8 cellular contexts compared by ENCODE assay signal in genomic region chr2:47905454-47906260, GRCh38. TPM values are rescaled to one million over a fixed set of nuclear protein-coding genes. Genes with fewer than 3 reads are reported as not detected.
A peak's percentile ranks its signal among the peaks of the same experiment; 100 is the strongest.
DNase-seq lines count a peak whose midpoint lies in the region; ATAC-seq and TF ChIP-seq lines count a peak whose summit lies in the region.

No MANE protein-coding gene starts in this region.

- peak overlapping the region; percentile 99 for H3K27ac Mint-ChIP-seq in Calu3 (ENCODE audit: unreplicated experiment)
- peak overlapping the region; percentile 97 for H3K27ac Mint-ChIP-seq in MCF 10A (ENCODE audit: low read depth, unreplicated experiment)

- BruUV-seq in Calu3 (replicated peaks; lab: Mats Ljungman, UMichigan) (no TSS peak), MCF 10A (replicated peaks; lab: Mats Ljungman, UMichigan) (no TSS peak)

- H3K9me3 Mint-ChIP-seq in Calu3 (ENCODE audit: low read depth, unreplicated experiment), result no peaks in the 10 kb centered on the region
- H3K9me3 Mint-ChIP-seq in MCF 10A (ENCODE audit: unreplicated experiment), result no peaks in the 10 kb centered on the region

- H3K4me2 ChIP-seq in MM.1S (ENCODE audit: low read depth, low read length), result no peak overlapping the region
- H3K4me2 ChIP-seq in smooth muscle cell, result peak overlapping the region; percentile 96

- H3K9ac ChIP-seq in MM.1S (ENCODE audit: low read length) (peak overlapping the region; percentile 89), smooth muscle cell (ENCODE audit: low read depth) (peak overlapping the region; percentile 98)

- CTCF ChIA-PET in Calu3 (lab: Charles Lee), result no interaction called here
- CTCF ChIA-PET in MCF 10A (lab: Yijun Ruan, JAX), result no interaction called here

- H3K4me1 ChIP-seq in MM.1S (ENCODE audit: low read length) (peaks cover 2% of the 10 kb centered on the region; the same call in 1 of the 2 replicates), smooth muscle cell (ENCODE audit: low read depth) (peaks cover 17% of the 10 kb centered on the region)

- peaks cover 7% of the 10 kb centered on the region; the same call in 1 of the 2 replicates for H4K20me1 ChIP-seq in MM.1S (ENCODE audit: insufficient read depth, low read length)
- H4K20me1 ChIP-seq in smooth muscle cell (ENCODE audit: low read depth), result peaks cover 44% of the 10 kb centered on the region

- POLR2A ChIA-PET in MCF 10A (lab: Yijun Ruan, JAX), result interaction anchor here (0.5 to 1.4 kb wide), 2 partner anchors 10 to 138 kb away, joined by 4 read pairs; no protein-coding TSS in a partner anchor

- H3K36me3 Mint-ChIP-seq in Calu3 (ENCODE audit: insufficient read depth, unreplicated experiment), result peaks cover 42% of the 10 kb centered on the region
- no peaks in the 10 kb centered on the region for H3K36me3 Mint-ChIP-seq in MCF 10A (ENCODE audit: insufficient read depth, unreplicated experiment)

- H3K36me3 ChIP-seq in MM.1S (replicated peaks; ENCODE audit: insufficient read depth, low read length), result no peaks in the 10 kb centered on the region
- H3K36me3 ChIP-seq in WERI-Rb-1, result peaks cover 2% of the 10 kb centered on the region; the same call in 1 of the 2 replicates
- no peaks in the 10 kb centered on the region for H3K36me3 ChIP-seq in smooth muscle cell (ENCODE audit: low read depth)

- peak overlapping the region; percentile 96 for H3K4me3 ChIP-seq in MM.1S (ENCODE audit: low read length)
- peak overlapping the region; percentile 97 for H3K4me3 ChIP-seq in WERI-Rb-1 (ENCODE audit: low read depth, low read length)
- H3K4me3 ChIP-seq in smooth muscle cell, result peak overlapping the region; percentile 94

- H3K9me3 ChIP-seq in MM.1S (replicated peaks; ENCODE audit: insufficient read depth, low read length), result no peaks in the 10 kb centered on the region
- peaks cover 2% of the 10 kb centered on the region for H3K9me3 ChIP-seq in WERI-Rb-1 (ENCODE audit: severe bottlenecking)
- no peaks in the 10 kb centered on the region for H3K9me3 ChIP-seq in smooth muscle cell (replicated peaks; ENCODE audit: low read depth)

- H3K4me1 Mint-ChIP-seq in Calu3 (ENCODE audit: low read depth, unreplicated experiment) (peaks cover 8% of the 10 kb centered on the region), MCF 10A (ENCODE audit: insufficient read depth, unreplicated experiment) (peaks cover 18% of the 10 kb centered on the region)

- no peaks in the 10 kb centered on the region for H3K9me2 ChIP-seq in MM.1S (replicated peaks; ENCODE audit: insufficient read depth, low read length)

- peak; percentile 4 for ATAC-seq in GM21529 (IDR thresholded peaks at IDR 0.05; ENCODE audit: unreplicated experiment)

- H3K79me2 ChIP-seq in MM.1S (ENCODE audit: low read length) (peaks cover 48% of the 10 kb centered on the region), smooth muscle cell (ENCODE audit: low read depth) (peaks cover 51% of the 10 kb centered on the region)

- H3K27me3 Mint-ChIP-seq in Calu3 (ENCODE audit: unreplicated experiment) (no peaks in the 10 kb centered on the region), MCF 10A (ENCODE audit: insufficient read depth, unreplicated experiment) (no peaks in the 10 kb centered on the region)

- peak overlapping the region; percentile 96 for H3K4me3 Mint-ChIP-seq in Calu3 (ENCODE audit: low read depth, unreplicated experiment)
- peak overlapping the region; percentile 92 for H3K4me3 Mint-ChIP-seq in MCF 10A (ENCODE audit: unreplicated experiment)

- peak overlapping the region; percentile 97 for H3K27ac ChIP-seq in MM.1S (ENCODE audit: low read length)
- peak overlapping the region; percentile 99 for H3K27ac ChIP-seq in WERI-Rb-1
- peak overlapping the region; percentile 97 for H3K27ac ChIP-seq in smooth muscle cell (ENCODE audit: low read depth)

- H3F3A ChIP-seq in MM.1S (ENCODE audit: insufficient read depth, low read length) (peaks cover 12% of the 10 kb centered on the region), smooth muscle cell (ENCODE audit: low read depth) (peaks cover 11% of the 10 kb centered on the region)

- DNase-seq in Calu3, result peak; percentile 65
- peak; percentile 49 for DNase-seq in MM.1S
- peak; percentile 77 for DNase-seq in WERI-Rb-1
- no peak for DNase-seq in MCF 10A (ENCODE audit: unreplicated experiment)
- peak; percentile 36 for DNase-seq in iPS-NIHi11 (ENCODE audit: low spot score)
- DNase-seq in smooth muscle cell (lab: John Stamatoyannopoulos, UW; ENCODE audit: unreplicated experiment), result peak; percentile 77
- no peak for DNase-seq in NCI-H2196 (lab: John Stamatoyannopoulos, UW; ENCODE audit: unreplicated experiment)

- WGBS in smooth muscle cell (ENCODE audit: low lambda C conversion rate), result 0% methylated on average over 9 of the region's 95 CpGs

- intact Hi-C loops in Calu3 (cut with micrococcal nuclease; ENCODE audit: unreplicated experiment), result loop anchor here (2.0 to 10.0 kb wide), 2 partner anchors 201 to 449 kb away; no protein-coding TSS in a partner anchor
- intact Hi-C loops in MCF 10A (cut with micrococcal nuclease), result loop anchor here (1.0 to 5.0 kb wide), 3 partner anchors 43 to 201 kb away; partner anchors contain the start of gene MSH6

- TF ChIP-seq CTCF in Calu3 (IDR thresholded peaks at IDR 0.05; ENCODE audit: unreplicated experiment), result no peak
- TF ChIP-seq CTCF in MM.1S (IDR thresholded peaks at IDR 0.05; ENCODE audit: low read length), result no peak
- no peak for TF ChIP-seq CTCF in WERI-Rb-1 (IDR thresholded peaks at IDR 0.05; ENCODE audit: low read depth, low read length)
- TF ChIP-seq CTCF in MCF 10A (IDR thresholded peaks at IDR 0.05; ENCODE audit: unreplicated experiment), result no peak
- TF ChIP-seq CTCF in smooth muscle cell (IDR thresholded peaks at IDR 0.05; ENCODE audit: borderline replicate concordance, insufficient read depth, poor library complexity, severe bottlenecking), result no peak

- H3K27me3 ChIP-seq in MM.1S (replicated peaks; ENCODE audit: insufficient read depth, low read length) (no peaks in the 10 kb centered on the region), WERI-Rb-1 (ENCODE audit: insufficient read depth, low read depth, severe bottlenecking) (no peaks in the 10 kb centered on the region), smooth muscle cell (ENCODE audit: low read depth) (no peaks in the 10 kb centered on the region)

- peak overlapping the region; percentile 67 for H2AFZ ChIP-seq in MM.1S (ENCODE audit: low read length)
- H2AFZ ChIP-seq in smooth muscle cell (ENCODE audit: low read depth), result peak overlapping the region; percentile 86

RNA-seq across cellular contexts. Expression of gene FBXO11, which starts 0.6 kb away (rescaled TPM):
- total RNA-seq in Calu3 (2022), result 58.0 and 65.3 TPM in 2 replicates
- total RNA-seq in MCF 10A (2022), result 60.4 and 64.1 TPM in 2 replicates
- total RNA-seq in smooth muscle cell, result 39.0 and 41.9 TPM in 2 replicates
- 21.0 and 23.1 TPM in 2 replicates for polyA plus RNA-seq in smooth muscle cell

Comparison
In these comparisons a context has a peak if more than half of its experiments do, and no peak if none do; other contexts are left out.
1. DNase-seq: peak in Calu3 (single experiment), MM.1S (single experiment), WERI-Rb-1 (single experiment), iPS-NIHi11 (single experiment) and smooth muscle cell (single experiment); none in MCF 10A (single experiment) and NCI-H2196 (single experiment).
2. Peak in every context shown above with its lines, with median percentiles within 50 percentile points of each other: H3K27ac ChIP-seq and H3K4me3 ChIP-seq.